In genomic region chrX:19647731-19648588, GRCh38 we compare ENCODE assay signal across 12 cellular contexts.
A peak's percentile ranks its signal among the peaks of the same experiment; 100 is the strongest.
DNase-seq lines count a peak whose midpoint lies in the region; ATAC-seq, FAIRE-seq and TF ChIP-seq lines count a peak whose summit lies in the region.
"Had no signal": no experiment of that assay in that cellular context is flagged by ENCODE, and none has a peak within 500 bp of the region (broad histone marks: within the 10 kb centered on the region; RNA-seq: fewer than 3 reads in every experiment).

No MANE protein-coding gene starts in this region.

- H3K4me1 Mint-ChIP-seq in CD4-positive, CD25-positive, alpha-beta regulatory T cell: peaks cover 11 to 75% (median 37%) of the 10 kb centered on the region in 4 donors
- H3K4me1 Mint-ChIP-seq in activated T-helper 17 cell treated with anti-CD3 and anti-CD28 coated beads, Interleukin-2, amount 50 U/mL, for 72 hours: peaks cover 41% of the 10 kb centered on the region

- ATAC-seq in CD4-positive, CD25-positive, alpha-beta regulatory T cell (ENCODE audit: low read depth in 2 of 2): no peak
- ATAC-seq in activated T-helper 17 cell treated with anti-CD3 and anti-CD28 coated beads, Interleukin-2, amount 50 U/mL, for 72 hours (replicated peaks): peak; percentile 94
- peak; percentile 46 for ATAC-seq in gastroesophageal sphincter
- ATAC-seq: psoas muscle had no signal

- peak overlapping the region; percentile 20 to 94 (median 24) for H3K27ac Mint-ChIP-seq in CD4-positive, CD25-positive, alpha-beta regulatory T cell
- peak overlapping the region; percentile 38 for H3K27ac Mint-ChIP-seq in activated T-helper 17 cell treated with anti-CD3 and anti-CD28 coated beads, Interleukin-2, amount 50 U/mL, for 72 hours

- WGBS in gastroesophageal sphincter (ENCODE audit: low coverage in 1 of 2), 2 donors: 50 to 100% methylated on average over 1 of the region's 1 CpG

- H3K36me3 Mint-ChIP-seq in CD4-positive, CD25-positive, alpha-beta regulatory T cell: peaks cover 13% of the 10 kb centered on the region
- H3K36me3 Mint-ChIP-seq in activated T-helper 17 cell treated with anti-CD3 and anti-CD28 coated beads, Interleukin-2, amount 50 U/mL, for 72 hours (ENCODE audit: low read depth): peaks cover 22% of the 10 kb centered on the region

- no peaks in the 10 kb centered on the region for H3K9me3 ChIP-seq in CD4-positive, CD25-positive, alpha-beta regulatory T cell (ENCODE audit: control insufficient read depth in 2 of 2, low read length in 2 of 2)
- H3K9me3 ChIP-seq in gastroesophageal sphincter (no peaks in the 10 kb centered on the region), BE2C (no peaks in the 10 kb centered on the region)
- H3K9me3 ChIP-seq: Caco-2, psoas muscle had no signal

- no peak overlapping the region for H3K27ac ChIP-seq in CD4-positive, CD25-positive, alpha-beta regulatory T cell (ENCODE audit: insufficient read depth, low read length, poor library complexity, severe bottlenecking)
- H3K27ac ChIP-seq in gastroesophageal sphincter: no peak overlapping the region
- H3K27ac ChIP-seq: psoas muscle had no signal

- H3K9me3 Mint-ChIP-seq in CD4-positive, CD25-positive, alpha-beta regulatory T cell: peaks cover 0 to 5% (median 0%) of the 10 kb centered on the region in 7 donors
- H3K9me3 Mint-ChIP-seq in activated T-helper 17 cell treated with anti-CD3 and anti-CD28 coated beads, Interleukin-2, amount 50 U/mL, for 72 hours: no peaks in the 10 kb centered on the region

- no peaks in the 10 kb centered on the region for H3K27me3 ChIP-seq in CD4-positive, CD25-positive, alpha-beta regulatory T cell (ENCODE audit: control insufficient read depth, insufficient read depth, low read length)
- H3K27me3 ChIP-seq in gastroesophageal sphincter (no peaks in the 10 kb centered on the region), BE2C (no peaks in the 10 kb centered on the region)

- no peaks in the 10 kb centered on the region for H3K27me3 Mint-ChIP-seq in CD4-positive, CD25-positive, alpha-beta regulatory T cell
- no peaks in the 10 kb centered on the region for H3K27me3 Mint-ChIP-seq in activated T-helper 17 cell treated with anti-CD3 and anti-CD28 coated beads, Interleukin-2, amount 50 U/mL, for 72 hours

- in situ Hi-C loops in GM13977 (cut with MboI; ENCODE audit: low pct_unique_long_range_greater_than_20kb, low sequenced_read_pairs, unreplicated experiment): no loop called here

- TF ChIP-seq POLR2A in GM12892 (IDR thresholded peaks at IDR 0.05; ENCODE audit: low read depth, low read length): no peak
- TF ChIP-seq POLR2A in gastroesophageal sphincter (IDR thresholded peaks at IDR 0.05): no peak

- TF ChIP-seq CTCF in gastroesophageal sphincter (IDR thresholded peaks at IDR 0.05) (no peak), GM13977 (IDR thresholded peaks at IDR 0.05; ENCODE audit: extremely low read depth, insufficient read depth, missing control alignments) (no peak), BE2C (IDR thresholded peaks at IDR 0.05; ENCODE audit: low read depth, low read length) (no peak)

- TF ChIP-seq EP300 in gastroesophageal sphincter (IDR thresholded peaks at IDR 0.05): no peak

- DNase-seq in CD4-positive, CD25-positive, alpha-beta regulatory T cell: no peak
- DNase-seq in GM12892 (ENCODE audit: insufficient read length) (no peak), anterior cingulate cortex (lab: John Stamatoyannopoulos, UW) (no peak), GM13977 (ENCODE audit: low spot score) (no peak), BE2C (no peak)
- no peak for DNase-seq in stimulated activated CD4-positive, alpha-beta T cell treated with anti-CD3 and anti-CD28 coated beads, Interleukin-1b, Interleukin-23, amount 100 ng/mL, for 48 hours
- DNase-seq: activated CD4-positive, alpha-beta T cell treated with anti-CD3 and anti-CD28 coated beads, Interleukin-2, amount 50 U/mL, for 48 hours; Caco-2; NCI-H1694 treated with DMSO at 0.1 percent for 48 hours; psoas muscle had no signal

- H3K4me1 ChIP-seq in CD4-positive, CD25-positive, alpha-beta regulatory T cell (ENCODE audit: control insufficient read depth, insufficient read depth, low read length, poor library complexity, severe bottlenecking): peaks cover 10% of the 10 kb centered on the region
- H3K4me1 ChIP-seq in gastroesophageal sphincter (no peaks in the 10 kb centered on the region), BE2C (no peaks in the 10 kb centered on the region)
- H3K4me1 ChIP-seq: psoas muscle had no signal

- peak; percentile 48 for FAIRE-seq in GM12892 (lab: Jason Lieb, UNC)

- no peak overlapping the region for H3K4me3 ChIP-seq in CD4-positive, CD25-positive, alpha-beta regulatory T cell (ENCODE audit: low read depth, low read length)
- H3K4me3 ChIP-seq in gastroesophageal sphincter (no peak overlapping the region), BE2C (ENCODE audit: low read depth, low read length) (no peak overlapping the region)
- H3K4me3 ChIP-seq: psoas muscle had no signal

- H3K4me3 Mint-ChIP-seq in CD4-positive, CD25-positive, alpha-beta regulatory T cell: no peak overlapping the region
- peak overlapping the region; percentile 17 for H3K4me3 Mint-ChIP-seq in activated T-helper 17 cell treated with anti-CD3 and anti-CD28 coated beads, Interleukin-2, amount 50 U/mL, for 72 hours

- H3K36me3 ChIP-seq in CD4-positive, CD25-positive, alpha-beta regulatory T cell (ENCODE audit: control insufficient read depth, insufficient read depth, low read length): peaks cover 29% of the 10 kb centered on the region
- no peaks in the 10 kb centered on the region for H3K36me3 ChIP-seq in gastroesophageal sphincter
- H3K36me3 ChIP-seq in BE2C: no peaks in the 10 kb centered on the region

Comparison
In these comparisons a context has a peak if more than half of its experiments do, and no peak if none do; other contexts are left out.
1. ATAC-seq: peak in activated T-helper 17 cell treated with anti-CD3 and anti-CD28 coated beads, Interleukin-2, amount 50 U/mL, for 72 hours (single experiment) and gastroesophageal sphincter (single experiment); none in CD4-positive, CD25-positive, alpha-beta regulatory T cell (0 of 2).